8 cellular contexts compared by ENCODE assay signal in the genomic region with DNA sequence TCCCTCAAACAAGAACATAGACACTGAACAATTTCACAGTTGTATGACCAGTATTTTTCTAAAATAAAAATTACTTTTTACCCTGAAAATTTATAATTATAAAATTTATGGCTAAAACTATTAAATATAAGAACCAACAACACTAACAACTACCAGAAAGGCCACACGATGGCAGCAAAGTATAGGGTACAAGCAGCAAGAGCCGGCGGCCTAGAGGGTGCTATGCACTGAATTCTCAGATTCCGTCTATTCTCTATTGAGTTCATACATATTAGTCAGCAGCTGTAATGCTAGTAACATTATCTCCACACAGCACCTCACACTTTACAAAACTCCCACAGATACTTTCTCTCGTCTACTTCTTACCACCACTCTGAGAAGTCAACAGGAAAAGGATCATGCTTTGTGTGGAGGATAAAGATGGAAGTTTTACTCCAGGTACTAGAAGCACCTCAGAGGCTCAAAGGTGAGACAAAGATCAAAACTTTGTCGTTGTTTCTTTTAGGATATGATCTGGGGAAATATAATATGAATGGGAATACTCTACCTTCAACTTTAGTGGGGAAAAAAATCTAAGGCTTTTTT.
A peak's percentile ranks its signal among the peaks of the same experiment; 100 is the strongest.
DNase-seq lines count a peak whose midpoint lies in the region; ATAC-seq and TF ChIP-seq lines count a peak whose summit lies in the region.

No MANE protein-coding gene starts in this region.

- H2BK5ac ChIP-seq in mesendoderm (ENCODE audit: low read length) = no peak overlapping the region

- H3K27me3 ChIP-seq in Caco-2 (replicated peaks; ENCODE audit: control insufficient read depth, insufficient read depth, low read length) (no peaks in the 10 kb centered on the region), mesendoderm (ENCODE audit: insufficient read depth, low read length, poor library complexity) (no peaks in the 10 kb centered on the region)

- H3K27ac Mint-ChIP-seq in Caco-2 (ENCODE audit: unreplicated experiment) = no peak overlapping the region
- no peak overlapping the region for H3K27ac Mint-ChIP-seq in effector memory CD8-positive, alpha-beta T cell
- H3K27ac Mint-ChIP-seq in stimulated activated naive B cell treated with anti-CD40 and anti-IgM and Interleukin-4, amounts not matched to agents 10 μg/mL and 1 μg/mL and 100 μg/mL, for 72 hours = no peak overlapping the region

- intact Hi-C loops in Caco-2 (cut with micrococcal nuclease; ENCODE audit: unreplicated experiment) = loop anchor here (1.0 to 5.0 kb wide), 6 partner anchors 32 to 1006 kb away; no protein-coding TSS in a partner anchor

- H3K36me3 Mint-ChIP-seq in Caco-2 (ENCODE audit: insufficient read depth, unreplicated experiment) = no peaks in the 10 kb centered on the region
- no peaks in the 10 kb centered on the region for H3K36me3 Mint-ChIP-seq in effector memory CD8-positive, alpha-beta T cell (ENCODE audit: insufficient read depth)
- no peaks in the 10 kb centered on the region for H3K36me3 Mint-ChIP-seq in stimulated activated naive B cell treated with anti-CD40 and anti-IgM and Interleukin-4, amounts not matched to agents 10 μg/mL and 1 μg/mL and 100 μg/mL, for 72 hours

- TF ChIP-seq CTCF in Caco-2 (IDR thresholded peaks at IDR 0.05; ENCODE audit: insufficient read depth in 1 of 2, low read depth in 1 of 2, low read length in 1 of 2, severe bottlenecking in 1 of 2, unreplicated experiment in 1 of 2) = peak; percentile 70 to 72

- DNase-seq in Caco-2 (peak; percentile 57 to 73), NCI-H748 treated with DMSO at 0.1 percent for 48 hours (lab: John Stamatoyannopoulos, UW) (peak; percentile 39), mesendoderm (peak; percentile 66)
- peak; percentile 66 to 75 for DNase-seq in activated CD4-positive, alpha-beta T cell treated with anti-CD3 and anti-CD28 coated beads, Interleukin-2, amount 50 U/mL, for 48 hours
- DNase-seq in effector memory CD8-positive, alpha-beta T cell = peak; percentile 4 to 16 (median 16)
- DNase-seq in stimulated activated naive B cell treated with anti-CD40 and anti-IgM and Interleukin-4, amounts not matched to agents 10 μg/mL and 1 μg/mL and 100 μg/mL, for 72 hours = peak; percentile 33

- no peaks in the 10 kb centered on the region for H3K4me1 Mint-ChIP-seq in Caco-2 (ENCODE audit: low read depth, unreplicated experiment)
- peaks cover 0 to 3% of the 10 kb centered on the region in 2 donors for H3K4me1 Mint-ChIP-seq in effector memory CD8-positive, alpha-beta T cell (ENCODE audit: low read depth in 2 of 2)
- peaks cover 5 to 9% of the 10 kb centered on the region in 2 donors for H3K4me1 Mint-ChIP-seq in stimulated activated naive B cell treated with anti-CD40 and anti-IgM and Interleukin-4, amounts not matched to agents 10 μg/mL and 1 μg/mL and 100 μg/mL, for 72 hours

- H3K4me1 ChIP-seq in Caco-2 (no peaks in the 10 kb centered on the region), mesendoderm (ENCODE audit: control insufficient read depth, low read depth, low read length) (no peaks in the 10 kb centered on the region)

- no peak overlapping the region for H3K4me3 Mint-ChIP-seq in Caco-2 (ENCODE audit: unreplicated experiment)
- H3K4me3 Mint-ChIP-seq in effector memory CD8-positive, alpha-beta T cell = no peak overlapping the region
- H3K4me3 Mint-ChIP-seq in stimulated activated naive B cell treated with anti-CD40 and anti-IgM and Interleukin-4, amounts not matched to agents 10 μg/mL and 1 μg/mL and 100 μg/mL, for 72 hours = no peak overlapping the region

- WGBS in mesendoderm (ENCODE audit: extremely low coverage, insufficient coverage, low lambda C conversion rate) = no CpG with 5 or more reads among the region's 6 CpGs

- BruUV-seq in Caco-2 (replicated peaks; lab: Mats Ljungman, UMichigan) = no TSS peak

- H3K9ac ChIP-seq in mesendoderm (ENCODE audit: low read length) = no peak overlapping the region

- no peaks in the 10 kb centered on the region for H3K36me3 ChIP-seq in Caco-2 (ENCODE audit: control insufficient read depth, insufficient read depth, low read length)
- no peaks in the 10 kb centered on the region for H3K36me3 ChIP-seq in mesendoderm (ENCODE audit: control insufficient read depth, insufficient read depth, low read length)

- no peaks in the 10 kb centered on the region for H3K9me3 Mint-ChIP-seq in Caco-2 (ENCODE audit: unreplicated experiment)
- H3K9me3 Mint-ChIP-seq in effector memory CD8-positive, alpha-beta T cell = no peaks in the 10 kb centered on the region
- H3K9me3 Mint-ChIP-seq in stimulated activated naive B cell treated with anti-CD40 and anti-IgM and Interleukin-4, amounts not matched to agents 10 μg/mL and 1 μg/mL and 100 μg/mL, for 72 hours = no peaks in the 10 kb centered on the region

- no peak overlapping the region for H4K8ac ChIP-seq in mesendoderm (ENCODE audit: low read depth, low read length)

- no peak overlapping the region for H3K18ac ChIP-seq in mesendoderm (ENCODE audit: low read length)

- no peak overlapping the region for H2BK120ac ChIP-seq in mesendoderm (ENCODE audit: low read depth, low read length)

- H2AK5ac ChIP-seq in mesendoderm (ENCODE audit: low read length) = no peak overlapping the region

- peaks cover 7% of the 10 kb centered on the region for H3K27me3 Mint-ChIP-seq in Caco-2 (ENCODE audit: insufficient read depth, unreplicated experiment)
- peaks cover 0 to 7% of the 10 kb centered on the region in 2 donors for H3K27me3 Mint-ChIP-seq in effector memory CD8-positive, alpha-beta T cell
- peaks cover 25 to 36% of the 10 kb centered on the region in 2 donors for H3K27me3 Mint-ChIP-seq in stimulated activated naive B cell treated with anti-CD40 and anti-IgM and Interleukin-4, amounts not matched to agents 10 μg/mL and 1 μg/mL and 100 μg/mL, for 72 hours

- H3K27ac ChIP-seq in mesendoderm (ENCODE audit: low read depth, low read length) = no peak overlapping the region

- CTCF ChIA-PET in Caco-2 (lab: Charles Lee) = interaction anchor here (1.0 kb wide), 1 partner anchor 16 kb away, joined by 3 read pairs; no protein-coding TSS in a partner anchor

- no peak overlapping the region for H2BK15ac ChIP-seq in mesendoderm (replicated peaks; ENCODE audit: low read depth)

- POLR2A ChIA-PET in Caco-2 (lab: Charles Lee) = no interaction called here

- no peak overlapping the region for H3K56ac ChIP-seq in mesendoderm (ENCODE audit: low read length)

- no peak overlapping the region for H3K4me2 ChIP-seq in mesendoderm (ENCODE audit: low read length)

- H3K23ac ChIP-seq in mesendoderm (ENCODE audit: low read length) = no peak overlapping the region

- H3K79me2 ChIP-seq in mesendoderm (ENCODE audit: control insufficient read depth, insufficient read depth, low read length) = no peaks in the 10 kb centered on the region

- H3K79me1 ChIP-seq in mesendoderm (ENCODE audit: low read length) = no peaks in the 10 kb centered on the region

- no peak overlapping the region for H3K4me3 ChIP-seq in Caco-2 (ENCODE audit: low read depth, low read length)
- H3K4me3 ChIP-seq in mesendoderm (ENCODE audit: low read length) = no peak overlapping the region

- H3K4ac ChIP-seq in mesendoderm (ENCODE audit: low read depth, low read length) = no peak overlapping the region

- peak; percentile 81 for ATAC-seq in GM19467 (IDR thresholded peaks at IDR 0.05; ENCODE audit: unreplicated experiment)
- ATAC-seq in HG03575 (IDR thresholded peaks at IDR 0.05; ENCODE audit: extremely low read depth, insufficient number of reproducible peaks, low FRiP score, unreplicated experiment) = peak; percentile 85
- peak; percentile 32 for ATAC-seq in effector memory CD8-positive, alpha-beta T cell (replicated peaks)
- ATAC-seq in stimulated activated naive B cell treated with anti-CD40 and anti-IgM and Interleukin-4, amounts not matched to agents 10 μg/mL and 1 μg/mL and 100 μg/mL, for 72 hours (replicated peaks) = peak; percentile 79 to 84

- H3K9me3 ChIP-seq in Caco-2 = no peaks in the 10 kb centered on the region

- no peak overlapping the region for H4K5ac ChIP-seq in mesendoderm (ENCODE audit: low read length)

Comparison
In these comparisons a context has a peak if more than half of its experiments do, and no peak if none do; other contexts are left out.
1. DNase-seq: peak in every context shown above with its lines; median percentile 70 in activated CD4-positive, alpha-beta T cell treated with anti-CD3 and anti-CD28 coated beads, Interleukin-2, amount 50 U/mL, for 48 hours; 66 in mesendoderm; 65 in Caco-2; 39 in NCI-H748 treated with DMSO at 0.1 percent for 48 hours; 33 in stimulated activated naive B cell treated with anti-CD40 and anti-IgM and Interleukin-4, amounts not matched to agents 10 μg/mL and 1 μg/mL and 100 μg/mL, for 72 hours; 16 in effector memory CD8-positive, alpha-beta T cell.
2. ATAC-seq: peak in every context shown above with its lines; median percentile 85 in HG03575; 82 in stimulated activated naive B cell treated with anti-CD40 and anti-IgM and Interleukin-4, amounts not matched to agents 10 μg/mL and 1 μg/mL and 100 μg/mL, for 72 hours; 81 in GM19467; 32 in effector memory CD8-positive, alpha-beta T cell.